In the genomic region with DNA sequence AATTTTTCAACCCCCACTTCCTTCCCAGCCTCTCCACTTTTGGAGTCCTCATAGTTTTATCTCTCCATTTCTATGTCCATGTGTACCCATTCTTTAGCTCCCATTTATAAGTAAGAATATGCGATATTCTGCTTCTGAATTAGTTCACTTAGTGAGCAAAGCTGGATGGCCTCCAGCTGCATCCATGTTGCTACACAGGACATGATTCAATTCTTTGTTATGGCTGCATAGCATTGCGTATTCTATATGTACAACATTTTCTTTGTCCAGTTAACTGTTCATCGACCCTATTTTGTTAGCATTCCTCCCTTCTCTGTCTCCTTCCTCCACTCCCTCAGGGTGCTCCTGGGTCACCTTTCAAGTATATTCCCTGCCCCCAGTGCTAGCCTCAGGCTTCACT, we compare ENCODE assay signal across 18 cellular contexts.
"Had no signal": no experiment of that assay in that cellular context is flagged by ENCODE, and none has a peak within 500 bp of the region (broad histone marks: within the 10 kb centered on the region; RNA-seq: fewer than 3 reads in every experiment).

No MANE protein-coding gene starts in this region.

- H3K27ac ChIP-seq: coronary artery, prostate gland, testis, VCaP had no signal

- H3K4me3 ChIP-seq: coronary artery, prostate gland, testis had no signal

- ATAC-seq: left colon, natural killer cell, sciatic nerve, T-cell had no signal

- DNase-seq: activated CD4-positive, alpha-beta memory T cell treated with anti-CD3 and anti-CD28 coated beads, Interleukin-2, amount 10 ng/mL, durations not matched to agents 7 days and 5 days; activated gamma-delta T cell; activated T-cell treated with anti-CD3 and anti-CD28 coated beads, Interleukin-2, amount 50 U/mL, for 48 hours; aorta; effector CD8-positive, alpha-beta T cell; immature natural killer cell; left colon; natural killer cell; occipital lobe; stimulated activated CD4-positive, alpha-beta T cell treated with anti-CD3 and anti-CD28 coated beads, Interleukin-12 subunit alpha, Interleukin-12 subunit beta, amount 100 ng/mL, for 4 hours; stimulated activated CD4-positive, alpha-beta T cell treated with anti-CD3 and anti-CD28 coated beads, Interleukin-2, amount 100 ng/mL, for 48 hours; T-cell; T1000; testis had no signal
